ENCODE assay signal across 9 cellular contexts in genomic region chr1:72224506-72224905, GRCh38. TPM values are rescaled to one million over a fixed set of nuclear protein-coding genes. Genes with fewer than 3 reads are reported as not detected.
"Had no signal": no experiment of that assay in that cellular context is flagged by ENCODE, and none has a peak within 500 bp of the region (broad histone marks: within the 10 kb centered on the region; RNA-seq: fewer than 3 reads in every experiment).

No MANE protein-coding gene starts in this region.

- FAIRE-seq: HTR-8/SVneo had no signal

- H3K4me2 ChIP-seq: KMS-11 had no signal

- H3K9ac ChIP-seq: KMS-11 had no signal

- H3K27ac ChIP-seq: HL-60, KMS-11 had no signal

- DNase-seq: IMR-90, Karpas-422, KBM-7, KG1 had no signal

RNA-seq across cellular contexts. Expression of gene NEGR1, which starts 57.8 kb away (rescaled TPM):
- total RNA-seq: HT-29 had no signal
- polyA plus RNA-seq: IgD-negative memory B cell had no signal
